Comparison of ENCODE assay signal across 10 cellular contexts in the genomic region with DNA sequence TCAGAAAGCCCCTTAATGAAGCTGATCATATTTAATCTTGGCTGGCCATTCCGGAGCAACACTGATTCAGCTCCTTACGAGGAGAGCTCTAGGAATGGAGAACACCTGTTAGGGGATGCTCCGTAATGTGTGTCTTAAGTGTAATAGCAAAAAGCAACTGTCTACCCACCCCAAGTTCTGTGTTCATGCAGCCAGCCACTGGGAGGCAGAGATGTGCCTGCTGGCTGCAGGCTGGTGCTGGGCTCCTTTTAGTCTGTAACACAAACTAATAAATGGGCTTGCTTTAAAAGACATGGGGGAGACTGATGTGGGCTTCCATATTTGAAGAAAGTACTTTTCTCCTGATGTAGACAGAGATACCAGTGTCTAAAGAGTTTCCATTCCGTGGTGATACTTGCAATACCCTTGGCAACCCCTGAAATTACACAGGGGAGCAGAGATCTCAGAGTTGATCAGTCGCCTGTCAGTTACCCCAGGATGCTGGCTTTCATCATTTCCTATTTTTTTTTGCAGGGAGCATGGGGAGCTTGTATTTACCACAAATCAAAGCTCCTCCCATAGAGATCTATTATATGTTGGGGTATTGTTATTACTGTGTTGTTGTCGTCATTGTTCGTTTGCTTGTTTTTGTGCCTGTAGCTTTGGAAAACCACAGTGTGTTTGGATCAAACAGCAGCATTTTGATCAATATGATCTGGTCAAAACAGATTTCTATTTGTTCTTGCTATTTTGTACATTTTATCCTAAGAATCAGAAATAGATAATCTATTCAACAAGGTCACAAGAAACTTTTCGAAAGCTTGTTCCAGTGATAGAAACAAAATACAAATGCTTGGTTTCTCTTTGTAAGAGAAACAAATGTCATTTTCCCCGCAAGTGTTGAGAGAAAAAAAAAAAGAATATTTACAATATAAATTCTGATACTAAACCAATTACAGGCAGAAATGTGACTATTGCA.
DNase-seq lines count a peak whose midpoint lies in the region; ATAC-seq lines count a peak whose summit lies in the region.
"Had no signal": no experiment of that assay in that cellular context is flagged by ENCODE, and none has a peak within 500 bp of the region (broad histone marks: within the 10 kb centered on the region; RNA-seq: fewer than 3 reads in every experiment).

No MANE protein-coding gene starts in this region.

- H3K9me3 Mint-ChIP-seq in activated naive CD8-positive, alpha-beta T cell treated with anti-CD3 and anti-CD28 coated beads, Interleukin-2, amount 10 ng/mL, durations not matched to agents 7 days and 5 days = no peaks in the 10 kb centered on the region
- peaks cover 1% of the 10 kb centered on the region for H3K9me3 Mint-ChIP-seq in memory B cell

- no peaks in the 10 kb centered on the region for H3K36me3 Mint-ChIP-seq in activated naive CD8-positive, alpha-beta T cell treated with anti-CD3 and anti-CD28 coated beads, Interleukin-2, amount 10 ng/mL, durations not matched to agents 7 days and 5 days
- H3K36me3 Mint-ChIP-seq in memory B cell = no peaks in the 10 kb centered on the region

- no peak overlapping the region for H3K4me3 Mint-ChIP-seq in activated naive CD8-positive, alpha-beta T cell treated with anti-CD3 and anti-CD28 coated beads, Interleukin-2, amount 10 ng/mL, durations not matched to agents 7 days and 5 days
- H3K4me3 Mint-ChIP-seq in memory B cell = no peak overlapping the region
- H3K4me3 Mint-ChIP-seq: central memory CD8-positive, alpha-beta T cell had no signal

- no peak overlapping the region for H3K27ac Mint-ChIP-seq in activated naive CD8-positive, alpha-beta T cell treated with anti-CD3 and anti-CD28 coated beads, Interleukin-2, amount 10 ng/mL, durations not matched to agents 7 days and 5 days
- no peak overlapping the region for H3K27ac Mint-ChIP-seq in memory B cell

- no peaks in the 10 kb centered on the region for H3K4me1 Mint-ChIP-seq in activated naive CD8-positive, alpha-beta T cell treated with anti-CD3 and anti-CD28 coated beads, Interleukin-2, amount 10 ng/mL, durations not matched to agents 7 days and 5 days
- H3K4me1 Mint-ChIP-seq in memory B cell = no peaks in the 10 kb centered on the region
- H3K4me1 Mint-ChIP-seq: central memory CD8-positive, alpha-beta T cell had no signal

- ATAC-seq in activated naive CD8-positive, alpha-beta T cell treated with anti-CD3 and anti-CD28 coated beads, Interleukin-2, amount 10 ng/mL, durations not matched to agents 7 days and 5 days (ENCODE audit: low read depth) = peak; percentile 52
- peak; percentile 29 for ATAC-seq in memory B cell (ENCODE audit: low read depth)
- ATAC-seq in GM18511 (IDR thresholded peaks at IDR 0.05; ENCODE audit: unreplicated experiment) = no peak

- POLR2A ChIA-PET in activated naive CD8-positive, alpha-beta T cell treated with anti-CD3 and anti-CD28 coated beads, Interleukin-2, amount 10 ng/mL, durations not matched to agents 7 days and 5 days (lab: Charles Lee) = no interaction called here

- peaks cover 4% of the 10 kb centered on the region for H3K27me3 Mint-ChIP-seq in activated naive CD8-positive, alpha-beta T cell treated with anti-CD3 and anti-CD28 coated beads, Interleukin-2, amount 10 ng/mL, durations not matched to agents 7 days and 5 days
- peaks cover 4% of the 10 kb centered on the region for H3K27me3 Mint-ChIP-seq in memory B cell

- DNase-seq in GM03348 (ENCODE audit: low spot score) (peak; percentile 58), M059J (ENCODE audit: low read depth) (peak; percentile 11), memory B cell (ENCODE audit: low spot score in 2 of 2) (no peak), OCI-M2 (lab: John Stamatoyannopoulos, UW; ENCODE audit: unreplicated experiment) (no peak), middle frontal gyrus (ENCODE audit: extremely low spot score, low spot score) (no peak)
- DNase-seq in activated naive CD8-positive, alpha-beta T cell treated with anti-CD3 and anti-CD28 coated beads, Interleukin-2, amount 10 ng/mL, durations not matched to agents 7 days and 5 days = no peak
- DNase-seq in activated CD4-positive, CD25-positive, alpha-beta regulatory T cell (lab: John Stamatoyannopoulos, UW) = no peak
- DNase-seq: SJCRH30 had no signal

Comparison
In these comparisons a context has a peak if more than half of its experiments do, and no peak if none do; other contexts are left out.
1. DNase-seq: peak in GM03348 (single experiment) and M059J (single experiment); none in activated naive CD8-positive, alpha-beta T cell treated with anti-CD3 and anti-CD28 coated beads, Interleukin-2, amount 10 ng/mL, durations not matched to agents 7 days and 5 days (single experiment), memory B cell (0 of 2), activated CD4-positive, CD25-positive, alpha-beta regulatory T cell (0 of 4), OCI-M2 (single experiment) and middle frontal gyrus (single experiment).